ENCODE assay signal across 8 cellular contexts in the genomic region with DNA sequence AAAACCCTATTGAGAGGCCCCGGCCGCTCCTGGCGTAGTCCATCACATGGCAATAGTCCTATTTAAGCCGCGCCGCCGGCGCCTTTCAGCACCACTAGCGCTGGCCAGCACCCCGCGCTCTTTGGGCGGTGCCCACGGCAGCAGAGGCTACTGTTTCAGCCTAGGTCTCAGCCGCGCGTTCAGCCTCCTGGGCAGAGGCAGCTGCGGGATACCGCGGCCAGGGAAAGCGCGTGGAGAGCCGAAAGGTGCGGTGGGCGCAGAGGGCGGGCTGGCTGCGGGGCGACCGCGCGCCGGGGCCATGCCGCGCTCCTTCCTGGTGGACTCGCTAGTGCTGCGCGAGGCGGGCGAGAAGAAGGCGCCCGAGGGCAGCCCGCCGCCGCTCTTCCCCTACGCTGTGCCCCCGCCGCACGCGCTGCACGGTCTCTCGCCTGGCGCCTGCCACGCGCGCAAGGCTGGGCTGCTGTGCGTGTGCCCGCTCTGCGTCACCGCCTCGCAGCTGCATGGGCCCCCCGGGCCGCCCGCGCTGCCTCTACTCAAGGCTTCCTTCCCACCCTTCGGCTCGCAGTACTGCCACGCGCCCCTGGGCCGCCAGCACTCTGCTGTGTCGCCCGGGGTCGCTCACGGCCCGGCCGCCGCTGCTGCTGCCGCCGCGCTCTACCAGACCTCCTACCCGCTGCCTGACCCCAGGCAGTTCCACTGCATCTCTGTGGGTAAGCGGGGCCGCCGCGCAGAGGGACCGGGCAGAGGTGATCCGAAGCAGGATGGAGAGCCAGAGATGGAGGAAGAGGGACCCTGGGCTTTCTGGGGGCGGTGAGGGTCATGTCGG. TPM values are rescaled to one million over a fixed set of nuclear protein-coding genes. Genes with fewer than 3 reads are reported as not detected.
DNase-seq lines count a peak whose midpoint lies in the region; ATAC-seq and FAIRE-seq lines count a peak whose summit lies in the region.

A gene (plus strand): TSS at position 91 of the 826 bp plus-strand sequence. CDS start 208 bp downstream, at position 299.

- no peaks in the 10 kb centered on the region for H3K36me3 Mint-ChIP-seq in stimulated activated memory B cell treated with anti-CD40 and anti-IgM and Interleukin-4, amounts not matched to agents 10 μg/mL and 1 μg/mL and 100 μg/mL, for 72 hours

- peak within 1 kb of the TSS; percentile 34 to 68 for H3K4me3 ChIP-seq in muscle layer of duodenum (ENCODE audit: low read depth in 1 of 2, low read length in 2 of 2)

- no peaks in the 10 kb centered on the region for H3K36me3 ChIP-seq in muscle layer of duodenum (ENCODE audit: control insufficient read depth in 1 of 2, insufficient read depth in 2 of 2, low read length in 2 of 2)

- peaks cover 6% of the 10 kb centered on the region for H3K9me3 Mint-ChIP-seq in stimulated activated memory B cell treated with anti-CD40 and anti-IgM and Interleukin-4, amounts not matched to agents 10 μg/mL and 1 μg/mL and 100 μg/mL, for 72 hours

- peaks cover 46% of the 10 kb centered on the region for H3K4me1 Mint-ChIP-seq in stimulated activated memory B cell treated with anti-CD40 and anti-IgM and Interleukin-4, amounts not matched to agents 10 μg/mL and 1 μg/mL and 100 μg/mL, for 72 hours

- ATAC-seq in esophagus mucosa = peak; percentile 89
- ATAC-seq in stimulated activated memory B cell treated with anti-CD40 and anti-IgM and Interleukin-4, amounts not matched to agents 10 μg/mL and 1 μg/mL and 100 μg/mL, for 72 hours = peak; percentile 51
- no peak for ATAC-seq in GM18502 (IDR thresholded peaks at IDR 0.05; ENCODE audit: poor library complexity, unreplicated experiment)

- H3K27me3 Mint-ChIP-seq in stimulated activated memory B cell treated with anti-CD40 and anti-IgM and Interleukin-4, amounts not matched to agents 10 μg/mL and 1 μg/mL and 100 μg/mL, for 72 hours = peaks cover 95% of the 10 kb centered on the region

- H3K27me3 ChIP-seq in muscle layer of duodenum (ENCODE audit: low read depth, low read length) = peaks cover 75% of the 10 kb centered on the region

- H3K9me3 ChIP-seq in muscle layer of duodenum (ENCODE audit: control insufficient read depth in 1 of 2, low read length in 2 of 2) = peaks cover 0 to 5% of the 10 kb centered on the region in 2 donors

- peaks cover 9 to 52% of the 10 kb centered on the region in 2 donors for H3K4me1 ChIP-seq in muscle layer of duodenum (ENCODE audit: control insufficient read depth in 1 of 2, insufficient read depth in 2 of 2, low read length in 2 of 2)

- DNase-seq in AG08396 (ENCODE audit: low spot score) (peak; percentile 86), HTR-8/SVneo (ENCODE audit: insufficient read length, low spot score) (peak; percentile 51), NCI-H446 treated with DMSO at 0.1 percent for 48 hours (lab: John Stamatoyannopoulos, UW) (no peak)
- DNase-seq in activated CD4-positive, alpha-beta T cell treated with anti-CD3 and anti-CD28 coated beads, Interleukin-2, amount 50 U/mL, for 48 hours = peak; percentile 55 to 64

- no peak within 1 kb of the TSS for H3K27ac ChIP-seq in muscle layer of duodenum (ENCODE audit: low read length)

- H3K27ac Mint-ChIP-seq in stimulated activated memory B cell treated with anti-CD40 and anti-IgM and Interleukin-4, amounts not matched to agents 10 μg/mL and 1 μg/mL and 100 μg/mL, for 72 hours = no peak within 1 kb of the TSS

- no peak for FAIRE-seq in HTR-8/SVneo (lab: Jason Lieb, UNC)

- peak within 1 kb of the TSS; percentile 76 for H3K4me3 Mint-ChIP-seq in stimulated activated memory B cell treated with anti-CD40 and anti-IgM and Interleukin-4, amounts not matched to agents 10 μg/mL and 1 μg/mL and 100 μg/mL, for 72 hours

RNA-seq across cellular contexts. Expression of the gene that starts here (rescaled TPM):
- total RNA-seq in esophagus mucosa = not detected

Comparison
In these comparisons a context has a peak if more than half of its experiments do, and no peak if none do; other contexts are left out.
1. Peak in ATAC-seq in esophagus mucosa; RNA of the gene not detected or under 1 TPM.